ENCODE assay signal across 9 cellular contexts in genomic region chr5:159412284-159413046, GRCh38.
A peak's percentile ranks its signal among the peaks of the same experiment; 100 is the strongest.
DNase-seq lines count a peak whose midpoint lies in the region; ATAC-seq and TF ChIP-seq lines count a peak whose summit lies in the region.
"Had no signal": no experiment of that assay in that cellular context is flagged by ENCODE, and none has a peak within 500 bp of the region (broad histone marks: within the 10 kb centered on the region; RNA-seq: fewer than 3 reads in every experiment).

No MANE protein-coding gene starts in this region.

- 43 to 77% methylated on average over 3 to 4 of the region's 6 CpGs for WGBS in gastroesophageal sphincter (ENCODE audit: low coverage in 1 of 2), 2 donors

- H3K9me3 ChIP-seq in left ventricle myocardium inferior (replicated peaks) (no peaks in the 10 kb centered on the region), gastroesophageal sphincter (no peaks in the 10 kb centered on the region)
- H3K9me3 ChIP-seq: ovary had no signal

- H3K27me3 ChIP-seq in left ventricle myocardium inferior (ENCODE audit: low read depth): peaks cover 5% of the 10 kb centered on the region
- H3K27me3 ChIP-seq in gastroesophageal sphincter: peaks cover 3% of the 10 kb centered on the region
- H3K27me3 ChIP-seq: ovary had no signal

- intact Hi-C loops in Right ventricle myocardium superior (cut with DNase I) (no loop called here), left ventricle myocardium inferior (cut with micrococcal nuclease) (no loop called here)

- H3K27ac ChIP-seq in left ventricle myocardium inferior (replicated peaks): no peak overlapping the region
- H3K27ac ChIP-seq in gastroesophageal sphincter: no peak overlapping the region
- H3K27ac ChIP-seq: ovary had no signal

- no peak overlapping the region for H3K27ac Mint-ChIP-seq in chondrocyte (ENCODE audit: unreplicated experiment)

- TF ChIP-seq CTCF in left ventricle myocardium inferior (IDR thresholded peaks at IDR 0.05; ENCODE audit: borderline replicate concordance): no peak
- TF ChIP-seq CTCF in chondrocyte (IDR thresholded peaks at IDR 0.05): no peak
- no peak for TF ChIP-seq CTCF in gastroesophageal sphincter (IDR thresholded peaks at IDR 0.05)

- H3K36me3 Mint-ChIP-seq in chondrocyte (ENCODE audit: low read depth): no peaks in the 10 kb centered on the region

- no peak for TF ChIP-seq POLR2A in gastroesophageal sphincter (IDR thresholded peaks at IDR 0.05)

- H3K4me3 ChIP-seq in left ventricle myocardium inferior (no peak overlapping the region), gastroesophageal sphincter (no peak overlapping the region)
- H3K4me3 ChIP-seq: ovary had no signal

- H3K4me1 Mint-ChIP-seq in chondrocyte (ENCODE audit: low read depth): no peaks in the 10 kb centered on the region

- ATAC-seq in Right ventricle myocardium superior (ENCODE audit: poor library complexity) (peak; percentile 27), gastroesophageal sphincter (no peak)

- DNase-seq in Right ventricle myocardium superior (no peak), left ventricle myocardium inferior (no peak), Kasumi-1 (lab: John Stamatoyannopoulos, UW) (peak; percentile 60 to 70), medulla oblongata (ENCODE audit: extremely low spot score) (peak; percentile 4), chondrocyte (ENCODE audit: low spot score) (no peak), NCI-H446 treated with DMSO at 0.1 percent for 48 hours (lab: John Stamatoyannopoulos, UW) (no peak)
- DNase-seq in activated CD8-positive, alpha-beta memory T cell treated with anti-CD3 and anti-CD28 coated beads, Interleukin-2, amount 50 U/mL, for 1 hour (ENCODE audit: extremely low read depth): peak; percentile 61

- H3K4me1 ChIP-seq in left ventricle myocardium inferior: no peaks in the 10 kb centered on the region
- H3K4me1 ChIP-seq in gastroesophageal sphincter: no peaks in the 10 kb centered on the region

- no peak overlapping the region for H3K4me3 Mint-ChIP-seq in chondrocyte (ENCODE audit: unreplicated experiment)

- H3K27me3 Mint-ChIP-seq in chondrocyte (ENCODE audit: low read depth): peaks cover 15% of the 10 kb centered on the region

- H3K36me3 ChIP-seq in left ventricle myocardium inferior (no peaks in the 10 kb centered on the region), gastroesophageal sphincter (no peaks in the 10 kb centered on the region)
- H3K36me3 ChIP-seq: ovary had no signal

- no peak for TF ChIP-seq EP300 in gastroesophageal sphincter (IDR thresholded peaks at IDR 0.05)

- H3K9me3 Mint-ChIP-seq in chondrocyte (ENCODE audit: low read depth): no peaks in the 10 kb centered on the region

Comparison
In these comparisons a context has a peak if more than half of its experiments do, and no peak if none do; other contexts are left out.
1. DNase-seq: peak in Kasumi-1 (2 of 2), activated CD8-positive, alpha-beta memory T cell treated with anti-CD3 and anti-CD28 coated beads, Interleukin-2, amount 50 U/mL, for 1 hour (single experiment) and medulla oblongata (single experiment); none in Right ventricle myocardium superior (single experiment), left ventricle myocardium inferior (single experiment), chondrocyte (single experiment) and NCI-H446 treated with DMSO at 0.1 percent for 48 hours (single experiment).